8 cellular contexts compared by ENCODE assay signal in the genomic region with DNA sequence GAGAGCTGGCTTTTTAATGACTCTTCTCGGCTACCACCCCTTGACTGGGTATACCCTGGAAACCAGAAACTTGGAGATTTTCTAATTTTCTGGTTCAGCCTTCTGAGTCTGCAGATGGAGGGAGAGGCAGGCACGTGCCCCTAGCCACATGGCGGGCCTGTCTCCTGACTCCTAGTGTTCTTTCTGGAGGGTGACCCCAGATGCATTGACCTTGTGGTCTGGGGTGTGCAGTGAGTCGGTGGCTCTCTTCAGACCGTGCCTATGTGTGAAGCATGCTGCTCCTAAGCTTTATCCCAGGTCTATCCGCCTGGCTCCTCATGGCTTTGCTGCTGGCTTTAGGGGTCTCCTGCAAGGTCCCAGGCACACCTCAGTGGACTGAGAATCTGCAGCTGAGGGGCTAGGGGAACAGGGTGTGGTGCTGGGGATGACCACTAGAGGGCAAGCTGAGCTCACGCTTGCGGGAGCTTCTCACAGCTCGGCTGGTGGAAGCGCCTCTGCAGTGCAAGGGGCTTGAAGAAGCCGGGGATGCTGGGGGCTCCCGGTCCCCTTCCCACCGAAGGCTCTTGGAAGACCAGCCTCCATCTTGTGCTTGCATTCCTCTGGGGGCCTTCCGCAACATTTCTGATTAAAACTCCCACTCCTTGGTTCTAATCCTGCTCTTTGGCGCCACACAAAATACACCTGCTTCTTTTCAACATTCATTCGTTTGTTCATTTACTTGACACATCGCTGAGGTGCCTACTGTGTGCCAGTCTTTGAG. TPM values are rescaled to one million over a fixed set of nuclear protein-coding genes. Genes with fewer than 3 reads are reported as not detected.
DNase-seq lines count a peak whose midpoint lies in the region; ATAC-seq and TF ChIP-seq lines count a peak whose summit lies in the region.

No MANE protein-coding gene starts in this region.

- no peaks in the 10 kb centered on the region for H3K27me3 ChIP-seq in upper lobe of right lung

- no peak overlapping the region for H3K27ac ChIP-seq in upper lobe of right lung

- no peak overlapping the region for H3K4me3 Mint-ChIP-seq in activated naive CD4-positive, alpha-beta T cell treated with anti-CD3 and anti-CD28 coated beads, Interleukin-2, amount 10 ng/mL, durations not matched to agents 7 days and 5 days

- H3K4me1 Mint-ChIP-seq in activated naive CD4-positive, alpha-beta T cell treated with anti-CD3 and anti-CD28 coated beads, Interleukin-2, amount 10 ng/mL, durations not matched to agents 7 days and 5 days: no peaks in the 10 kb centered on the region

- H3K4me1 ChIP-seq in upper lobe of right lung: no peaks in the 10 kb centered on the region

- H3K27ac Mint-ChIP-seq in activated naive CD4-positive, alpha-beta T cell treated with anti-CD3 and anti-CD28 coated beads, Interleukin-2, amount 10 ng/mL, durations not matched to agents 7 days and 5 days: no peak overlapping the region

- H3K36me3 Mint-ChIP-seq in activated naive CD4-positive, alpha-beta T cell treated with anti-CD3 and anti-CD28 coated beads, Interleukin-2, amount 10 ng/mL, durations not matched to agents 7 days and 5 days: no peaks in the 10 kb centered on the region

- DNase-seq in EH (ENCODE audit: low read depth): peak; percentile 61
- DNase-seq in KG1 (lab: John Stamatoyannopoulos, UW): peak; percentile 48
- peak; percentile 71 for DNase-seq in SK-MEL-5 (ENCODE audit: low read depth, low spot score)
- DNase-seq in activated naive CD4-positive, alpha-beta T cell treated with anti-CD3 and anti-CD28 coated beads, Interleukin-2, amount 10 ng/mL, durations not matched to agents 7 days and 5 days: peak; percentile 80
- DNase-seq in Right ventricle myocardium inferior (ENCODE audit: missing footprints): no peak
- peak; percentile 71 to 96 (median 86) for DNase-seq in posterior cingulate gyrus
- DNase-seq in upper lobe of right lung: peak; percentile 81

- H3K36me3 ChIP-seq in upper lobe of right lung: no peaks in the 10 kb centered on the region

- in situ Hi-C loops in SK-MEL-5 (cut with HindIII; ENCODE audit: low pct_unique_long_range_greater_than_20kb, low sequenced_read_pairs): no loop called here

- no peak overlapping the region for H3K4me3 ChIP-seq in upper lobe of right lung

- peaks cover 35% of the 10 kb centered on the region for H3K27me3 Mint-ChIP-seq in activated naive CD4-positive, alpha-beta T cell treated with anti-CD3 and anti-CD28 coated beads, Interleukin-2, amount 10 ng/mL, durations not matched to agents 7 days and 5 days

- intact Hi-C loops in Right ventricle myocardium inferior (cut with DNase I): loop anchor here (2.0 kb wide), 2 partner anchors 124 to 380 kb away; no protein-coding TSS in a partner anchor
- intact Hi-C loops in posterior cingulate gyrus (cut with DNase I): loop anchor here (1.0 to 2.0 kb wide), 2 partner anchors 132 to 379 kb away; no protein-coding TSS in a partner anchor
- intact Hi-C loops in upper lobe of right lung (cut with DNase I): no loop called here

- peak; percentile 81 for ATAC-seq in GM21717 (IDR thresholded peaks at IDR 0.05; ENCODE audit: unreplicated experiment)
- ATAC-seq in Right ventricle myocardium inferior: peak; percentile 71
- ATAC-seq in upper lobe of right lung: peak; percentile 83

- TF ChIP-seq CTCF in upper lobe of right lung (IDR thresholded peaks at IDR 0.05): peak; percentile 92

- CTCF ChIA-PET in activated naive CD4-positive, alpha-beta T cell treated with anti-CD3 and anti-CD28 coated beads, Interleukin-2, amount 10 ng/mL, durations not matched to agents 7 days and 5 days (lab: Charles Lee): interaction anchor here (0.6 to 1.5 kb wide), 13 partner anchors 14 to 748 kb away, joined by 3 to 18 read pairs (median 3); no protein-coding TSS in a partner anchor

- H3K9me3 ChIP-seq in upper lobe of right lung: no peaks in the 10 kb centered on the region

- H3K9me3 Mint-ChIP-seq in activated naive CD4-positive, alpha-beta T cell treated with anti-CD3 and anti-CD28 coated beads, Interleukin-2, amount 10 ng/mL, durations not matched to agents 7 days and 5 days: no peaks in the 10 kb centered on the region

RNA-seq across cellular contexts. Expression of gene OTOG, which starts 51.8 kb away (rescaled TPM):
- not detected in 2 replicates for total RNA-seq in SK-MEL-5 (2014; rRNA removed; shearing (Covaris generic))
- not detected in 2 replicates for polyA plus RNA-seq in SK-MEL-5 (2015; cell fraction: cytosol; rRNA removed)
- 0.03 TPM in 1 of 2 replicates, not detected in the other for polyA plus RNA-seq in SK-MEL-5 (2015; cell fraction: nucleus; rRNA removed)
- not detected for total RNA-seq in Right ventricle myocardium inferior
- not detected for total RNA-seq in upper lobe of right lung

RNA-seq across cellular contexts. Expression of gene USH1C, which starts 54.7 kb away (rescaled TPM):
- not detected in 2 replicates for total RNA-seq in SK-MEL-5 (2014; rRNA removed; shearing (Covaris generic))
- not detected in 2 replicates for polyA plus RNA-seq in SK-MEL-5 (2015; cell fraction: cytosol; rRNA removed)
- not detected in 2 replicates for polyA plus RNA-seq in SK-MEL-5 (2015; cell fraction: nucleus; rRNA removed)
- total RNA-seq in Right ventricle myocardium inferior (not detected), upper lobe of right lung (not detected)
